7 cellular contexts compared by ENCODE assay signal in genomic region chr10:47725740-47726139, GRCh38. TPM values are rescaled to one million over a fixed set of nuclear protein-coding genes. Genes with fewer than 3 reads are reported as not detected.
A peak's percentile ranks its signal among the peaks of the same experiment; 100 is the strongest.
DNase-seq lines count a peak whose midpoint lies in the region; ATAC-seq and TF ChIP-seq lines count a peak whose summit lies in the region.
"Not testable (repeated sequence)": the region's sequence is repeated elsewhere in the genome, so short reads cannot be mapped to it uniquely, and the experiment has no call there.

No MANE protein-coding gene starts in this region.

- intact Hi-C loops in activated B cell treated with CpG ODN at 0.5 μM for 24 hours (cut with micrococcal nuclease); left ventricle myocardium superior (cut with micrococcal nuclease); left lung (cut with DNase I); naive thymus-derived CD4-positive, alpha-beta T cell (cut with micrococcal nuclease); upper lobe of right lung (cut with DNase I): not testable (repeated sequence)

- not testable (repeated sequence) for DNase-seq in activated B cell treated with CpG ODN at 0.5 μM for 24 hours; left ventricle myocardium superior; left lung; memory B cell (ENCODE audit: low spot score in 2 of 2); naive thymus-derived CD4-positive, alpha-beta T cell; upper lobe of right lung

- not testable (repeated sequence) for H3K27ac Mint-ChIP-seq in activated B cell treated with CpG ODN at 0.5 μM for 24 hours; memory B cell; naive thymus-derived CD4-positive, alpha-beta T cell; stimulated activated memory B cell treated with anti-CD40 and anti-IgM and Interleukin-4, amounts not matched to agents 10 μg/mL and 1 μg/mL and 100 μg/mL, for 72 hours

- not testable (repeated sequence) for H3K4me1 ChIP-seq in left lung; naive thymus-derived CD4-positive, alpha-beta T cell (ENCODE audit: control insufficient read depth in 2 of 2, insufficient read depth in 2 of 2, low read length in 2 of 2); upper lobe of right lung

- H3K27me3 ChIP-seq in left lung; naive thymus-derived CD4-positive, alpha-beta T cell (ENCODE audit: control insufficient read depth in 2 of 2, insufficient read depth in 2 of 2, low read length in 2 of 2); upper lobe of right lung: not testable (repeated sequence)

- not testable (repeated sequence) for H3K4me1 Mint-ChIP-seq in activated B cell treated with CpG ODN at 0.5 μM for 24 hours; memory B cell; naive thymus-derived CD4-positive, alpha-beta T cell; stimulated activated memory B cell treated with anti-CD40 and anti-IgM and Interleukin-4, amounts not matched to agents 10 μg/mL and 1 μg/mL and 100 μg/mL, for 72 hours

- not testable (repeated sequence) for TF ChIP-seq CTCF in activated B cell treated with CpG ODN at 0.5 μM for 24 hours (IDR thresholded peaks at IDR 0.05); left lung (IDR thresholded peaks at IDR 0.05); upper lobe of right lung (IDR thresholded peaks at IDR 0.05)

- H3K9me3 ChIP-seq in left lung; naive thymus-derived CD4-positive, alpha-beta T cell (ENCODE audit: control insufficient read depth in 2 of 3, low read length in 3 of 3); upper lobe of right lung: not testable (repeated sequence)

- H3K27me3 Mint-ChIP-seq in activated B cell treated with CpG ODN at 0.5 μM for 24 hours; memory B cell; naive thymus-derived CD4-positive, alpha-beta T cell; stimulated activated memory B cell treated with anti-CD40 and anti-IgM and Interleukin-4, amounts not matched to agents 10 μg/mL and 1 μg/mL and 100 μg/mL, for 72 hours: not testable (repeated sequence)

- peak; percentile 64 for ATAC-seq in activated B cell treated with CpG ODN at 0.5 μM for 24 hours (ENCODE audit: low read depth)
- ATAC-seq in left ventricle myocardium superior, result peak; percentile 40
- ATAC-seq in left lung, result peak; percentile 43
- ATAC-seq in memory B cell (ENCODE audit: low read depth), result peak; percentile 87
- peak; percentile 49 for ATAC-seq in naive thymus-derived CD4-positive, alpha-beta T cell
- ATAC-seq in stimulated activated memory B cell treated with anti-CD40 and anti-IgM and Interleukin-4, amounts not matched to agents 10 μg/mL and 1 μg/mL and 100 μg/mL, for 72 hours, result peak; percentile 75
- peak; percentile 67 for ATAC-seq in upper lobe of right lung

- CTCF ChIA-PET in activated B cell treated with CpG ODN at 0.5 μM for 24 hours (lab: Charles Lee); naive thymus-derived CD4-positive, alpha-beta T cell (lab: Charles Lee): not testable (repeated sequence)

- H3K27ac ChIP-seq in left lung; naive thymus-derived CD4-positive, alpha-beta T cell (ENCODE audit: low read depth, low read length); upper lobe of right lung: not testable (repeated sequence)

- H3K4me3 ChIP-seq in left lung; naive thymus-derived CD4-positive, alpha-beta T cell (ENCODE audit: low read length); upper lobe of right lung: not testable (repeated sequence)

- POLR2A ChIA-PET in activated B cell treated with CpG ODN at 0.5 μM for 24 hours (lab: Charles Lee); naive thymus-derived CD4-positive, alpha-beta T cell (lab: Charles Lee): not testable (repeated sequence)

- H3K36me3 ChIP-seq in left lung; naive thymus-derived CD4-positive, alpha-beta T cell (ENCODE audit: control insufficient read depth in 2 of 3, insufficient read depth in 3 of 3, low read length in 3 of 3); upper lobe of right lung: not testable (repeated sequence)

- H3K4me3 Mint-ChIP-seq in activated B cell treated with CpG ODN at 0.5 μM for 24 hours; memory B cell; naive thymus-derived CD4-positive, alpha-beta T cell; stimulated activated memory B cell treated with anti-CD40 and anti-IgM and Interleukin-4, amounts not matched to agents 10 μg/mL and 1 μg/mL and 100 μg/mL, for 72 hours: not testable (repeated sequence)

- not testable (repeated sequence) for H3K36me3 Mint-ChIP-seq in activated B cell treated with CpG ODN at 0.5 μM for 24 hours (ENCODE audit: low read depth); memory B cell; naive thymus-derived CD4-positive, alpha-beta T cell; stimulated activated memory B cell treated with anti-CD40 and anti-IgM and Interleukin-4, amounts not matched to agents 10 μg/mL and 1 μg/mL and 100 μg/mL, for 72 hours

- H3K9me3 Mint-ChIP-seq in activated B cell treated with CpG ODN at 0.5 μM for 24 hours; memory B cell; naive thymus-derived CD4-positive, alpha-beta T cell; stimulated activated memory B cell treated with anti-CD40 and anti-IgM and Interleukin-4, amounts not matched to agents 10 μg/mL and 1 μg/mL and 100 μg/mL, for 72 hours: not testable (repeated sequence)

RNA-seq across cellular contexts. Expression of gene SYT15B, which starts 37.7 kb away (rescaled TPM):
- 0.12 TPM in 1 of 2 replicates, not detected in the other for total RNA-seq in activated B cell treated with CpG ODN at 0.5 μM for 24 hours
- total RNA-seq in left ventricle myocardium superior, result 1.8 TPM
- total RNA-seq in left lung, result 10 to 100 TPM; 37.4 to 41.5 TPM
- under 1 TPM in 3 of 5 experiments, not detected in 2; 0.12 to 0.24 (median 0.17) TPM for total RNA-seq in naive thymus-derived CD4-positive, alpha-beta T cell
- not detected for polyA plus RNA-seq in naive thymus-derived CD4-positive, alpha-beta T cell
- 40.1 TPM for total RNA-seq in upper lobe of right lung

Comparison
In these comparisons a context has a peak if more than half of its experiments do, and no peak if none do; other contexts are left out.
1. RNA of gene SYT15B, which starts 37.7 kb away (total RNA-seq): 37.4 to 41.5 TPM in left lung and 40.1 TPM in upper lobe of right lung (single experiment); 1.8 TPM in left ventricle myocardium superior (single experiment), 0.12 to 0.24 TPM in naive thymus-derived CD4-positive, alpha-beta T cell and 0.12 TPM in activated B cell treated with CpG ODN at 0.5 μM for 24 hours; every median in the first group is over 10 times any median in the second.
2. Peak in every context shown above with its lines, with median percentiles within 50 percentile points of each other: ATAC-seq.